13 cellular contexts compared by ENCODE assay signal in the genomic region with DNA sequence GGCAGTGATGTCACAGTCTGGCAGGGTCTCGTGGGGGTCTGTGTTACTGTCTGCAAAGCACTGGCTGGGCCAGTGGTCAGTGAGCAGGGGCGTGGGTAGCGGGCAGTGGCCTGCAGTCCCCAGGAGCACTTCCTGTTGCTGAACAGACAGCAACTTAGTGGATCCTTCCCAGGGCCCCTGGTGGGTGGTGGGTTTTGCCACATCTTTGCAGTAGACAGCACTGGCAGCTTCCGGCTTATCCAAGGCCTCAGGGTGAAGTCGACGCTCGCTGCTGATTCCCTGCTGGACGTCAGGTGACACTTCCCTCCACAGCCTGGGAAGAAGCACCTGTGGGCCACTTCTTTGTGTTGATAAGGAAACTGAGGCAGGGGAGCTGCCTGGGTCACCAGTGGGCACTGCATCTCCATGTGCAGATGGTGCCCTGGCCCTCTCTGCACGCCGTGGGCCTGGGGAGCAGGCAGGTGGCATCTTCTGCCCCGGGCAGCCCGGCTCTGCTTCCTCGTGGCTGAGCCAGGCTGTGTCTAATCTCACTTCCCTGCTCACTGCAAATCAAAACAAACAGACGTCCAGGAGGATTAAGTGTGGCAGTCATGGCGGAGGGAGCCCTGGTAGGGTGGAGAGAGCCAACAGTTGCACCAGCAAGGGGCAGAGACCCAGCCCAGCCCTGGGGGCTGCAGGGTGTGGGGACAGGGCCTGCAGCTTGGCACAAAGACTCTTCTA.
DNase-seq lines count a peak whose midpoint lies in the region; ATAC-seq and TF ChIP-seq lines count a peak whose summit lies in the region.
"Had no signal": no experiment of that assay in that cellular context is flagged by ENCODE, and none has a peak within 500 bp of the region (broad histone marks: within the 10 kb centered on the region; RNA-seq: fewer than 3 reads in every experiment).

No MANE protein-coding gene starts in this region.

- H3K9ac ChIP-seq in SK-N-SH = no peak overlapping the region

- H3K36me3 Mint-ChIP-seq in glutamatergic neuron (ENCODE audit: unreplicated experiment) = peaks cover 5% of the 10 kb centered on the region
- no peaks in the 10 kb centered on the region for H3K36me3 Mint-ChIP-seq in progenitor cell of endocrine pancreas (ENCODE audit: insufficient read depth)
- peaks cover 4% of the 10 kb centered on the region for H3K36me3 Mint-ChIP-seq in Calu3 (ENCODE audit: insufficient read depth, unreplicated experiment)

- no peak overlapping the region for H2AFZ ChIP-seq in SK-N-SH (ENCODE audit: low read depth)

- BruUV-seq in Calu3 (replicated peaks; lab: Mats Ljungman, UMichigan) = no TSS peak

- TF ChIP-seq POLR2A in Peyer's patch (IDR thresholded peaks at IDR 0.05) = no peak

- H3K9me3 ChIP-seq in SK-N-SH = no peaks in the 10 kb centered on the region
- no peaks in the 10 kb centered on the region for H3K9me3 ChIP-seq in Peyer's patch
- H3K9me3 ChIP-seq: tibial nerve had no signal

- H3K27ac Mint-ChIP-seq in glutamatergic neuron (ENCODE audit: unreplicated experiment) = no peak overlapping the region
- H3K27ac Mint-ChIP-seq in progenitor cell of endocrine pancreas = no peak overlapping the region
- H3K27ac Mint-ChIP-seq in Calu3 (ENCODE audit: unreplicated experiment) = no peak overlapping the region

- H3F3A ChIP-seq in SK-N-SH (replicated peaks; ENCODE audit: insufficient read depth) = no peaks in the 10 kb centered on the region

- H3K79me2 ChIP-seq in SK-N-SH (ENCODE audit: insufficient read depth) = no peaks in the 10 kb centered on the region

- TF ChIP-seq EP300 in SK-N-SH (IDR thresholded peaks at IDR 0.05; ENCODE audit: borderline replicate concordance in 1 of 2, low read depth in 1 of 2, low read length in 1 of 2) = no peak

- H3K27me3 ChIP-seq in SK-N-SH (ENCODE audit: insufficient read depth) = no peaks in the 10 kb centered on the region
- H3K27me3 ChIP-seq in Peyer's patch = no peaks in the 10 kb centered on the region
- H3K27me3 ChIP-seq: tibial nerve had no signal

- intact Hi-C loops in Calu3 (cut with micrococcal nuclease; ENCODE audit: unreplicated experiment) = no loop called here

- no peak for TF ChIP-seq CTCF in SK-N-SH (IDR thresholded peaks at IDR 0.05)
- no peak for TF ChIP-seq CTCF in Peyer's patch (IDR thresholded peaks at IDR 0.05)
- TF ChIP-seq CTCF in glutamatergic neuron (IDR thresholded peaks at IDR 0.05; ENCODE audit: partially characterized antibody, unreplicated experiment) = no peak
- TF ChIP-seq CTCF in progenitor cell of endocrine pancreas (IDR thresholded peaks at IDR 0.05; ENCODE audit: unreplicated experiment) = no peak
- TF ChIP-seq CTCF in Calu3 (IDR thresholded peaks at IDR 0.05; ENCODE audit: unreplicated experiment) = no peak

- 26% methylated on average over 8 of the region's 15 CpGs for WGBS in SK-N-SH (ENCODE audit: low lambda C conversion rate)

- ATAC-seq in SK-N-SH treated with all-trans-retinoic acid at 6 μM for 48 hours = no peak

- no peaks in the 10 kb centered on the region for H3K9me3 Mint-ChIP-seq in glutamatergic neuron (ENCODE audit: unreplicated experiment)
- H3K9me3 Mint-ChIP-seq in progenitor cell of endocrine pancreas (ENCODE audit: low read depth) = no peaks in the 10 kb centered on the region
- no peaks in the 10 kb centered on the region for H3K9me3 Mint-ChIP-seq in Calu3 (ENCODE audit: low read depth, unreplicated experiment)
- H3K9me3 Mint-ChIP-seq: neural crest cell had no signal

- no peak overlapping the region for H3K4me3 ChIP-seq in SK-N-SH (ENCODE audit: low read depth in 2 of 2, low read length in 1 of 2)
- no peak overlapping the region for H3K4me3 ChIP-seq in Peyer's patch
- H3K4me3 ChIP-seq: tibial nerve had no signal

- H3K36me3 ChIP-seq in SK-N-SH (replicated peaks in 1 of 2; ENCODE audit: control insufficient read depth in 1 of 2, insufficient read depth in 2 of 2, low read length in 1 of 2) (no peaks in the 10 kb centered on the region), Peyer's patch (no peaks in the 10 kb centered on the region)
- H3K36me3 ChIP-seq: tibial nerve had no signal

- H3K27me3 Mint-ChIP-seq in glutamatergic neuron (ENCODE audit: unreplicated experiment) (peaks cover 9% of the 10 kb centered on the region), progenitor cell of endocrine pancreas (peaks cover 45% of the 10 kb centered on the region), Calu3 (ENCODE audit: unreplicated experiment) (peaks cover 12% of the 10 kb centered on the region)

- H3K4me1 ChIP-seq in SK-N-SH (ENCODE audit: control insufficient read depth in 1 of 2, insufficient read depth in 2 of 2, low read depth in 1 of 2, low read length in 1 of 2) = peaks cover 0 to 5% of the 10 kb centered on the region in 2 experiments; a peak in 1 of 4 replicates
- peaks cover 0 to 33% (median 18%) of the 10 kb centered on the region in 4 donors for H3K4me1 ChIP-seq in Peyer's patch

- DNase-seq in SK-N-SH = peak; percentile 41
- peak in 2 of 3 donors; percentile 8 to 50 for DNase-seq in Peyer's patch
- peak; percentile 10 for DNase-seq in glutamatergic neuron
- DNase-seq in progenitor cell of endocrine pancreas (ENCODE audit: low spot score, unreplicated experiment) = peak; percentile 7
- no peak for DNase-seq in NCI-H1417 (lab: John Stamatoyannopoulos, UW)
- DNase-seq in Calu3 = no peak
- no peak for DNase-seq in SHP77 (lab: John Stamatoyannopoulos, UW)
- DNase-seq: KBM-7, NCI-H146, SHP77 treated with DMSO at 0.1 percent for 48 hours had no signal

- CTCF ChIA-PET in SK-N-SH (lab: Yijun Ruan, JAX) = interaction anchor here (1.3 to 14.0 kb wide), 3 partner anchors 8 to 362 kb away, joined by 4 to 461 read pairs (median 68); no protein-coding TSS in a partner anchor
- CTCF ChIA-PET in Calu3 (lab: Charles Lee) = no interaction called here

- H3K27ac ChIP-seq in SK-N-SH (ENCODE audit: low read depth in 2 of 2, low read length in 1 of 2) (no peak overlapping the region; a peak in 1 of 4 replicates), Peyer's patch (peak overlapping the region in 1 of 4 donors; percentile 1)
- H3K27ac ChIP-seq: tibial nerve had no signal

- H3K4me3 Mint-ChIP-seq in glutamatergic neuron (ENCODE audit: unreplicated experiment) (no peak overlapping the region), progenitor cell of endocrine pancreas (ENCODE audit: low read depth) (no peak overlapping the region), Calu3 (ENCODE audit: low read depth, unreplicated experiment) (no peak overlapping the region)
- H3K4me3 Mint-ChIP-seq: neural crest cell had no signal

- H3K9me2 ChIP-seq in SK-N-SH = no peaks in the 10 kb centered on the region

- POLR2A ChIA-PET in SK-N-SH (lab: Yijun Ruan, JAX) = no interaction called here

- no peaks in the 10 kb centered on the region for H4K20me1 ChIP-seq in SK-N-SH (ENCODE audit: insufficient read depth)

- H3K4me1 Mint-ChIP-seq in glutamatergic neuron (ENCODE audit: low read depth, unreplicated experiment) (peaks cover 1% of the 10 kb centered on the region), progenitor cell of endocrine pancreas (ENCODE audit: low read depth) (peaks cover 3% of the 10 kb centered on the region), Calu3 (ENCODE audit: low read depth, unreplicated experiment) (no peaks in the 10 kb centered on the region)
- H3K4me1 Mint-ChIP-seq: neural crest cell had no signal

- H3K4me2 ChIP-seq in SK-N-SH = no peak overlapping the region

- TF ChIP-seq RAD21 in SK-N-SH (IDR thresholded peaks at IDR 0.05; ENCODE audit: low read length) = no peak

TF ChIP-seq in SK-N-SH, 30 proteins besides CTCF, POLR2A, EP300 and RAD21 (continues in another document):
- TF ChIP-seq SIN3A (IDR thresholded peaks at IDR 0.05; ENCODE audit: borderline replicate concordance, low read depth, low read length) (no peak), RFX5 (IDR thresholded peaks at IDR 0.05; ENCODE audit: low read length) (no peak), YY1 (IDR thresholded peaks at IDR 0.05; ENCODE audit: low read depth) (no peak), TAF1 (IDR thresholded peaks at IDR 0.05; ENCODE audit: borderline replicate concordance, low read depth, low read length) (no peak), POLR2AphosphoS5 (IDR thresholded peaks at IDR 0.05; ENCODE audit: low read depth, low read length) (no peak), FOXJ3 (CRISPR knock-in tag; IDR thresholded peaks at IDR 0.05) (no peak), TEAD4 (IDR thresholded peaks at IDR 0.05; ENCODE audit: borderline replicate concordance, insufficient read depth) (no peak), GATA2 (CRISPR knock-in tag; IDR thresholded peaks at IDR 0.05) (no peak), FOSL2 (IDR thresholded peaks at IDR 0.05; ENCODE audit: borderline replicate concordance, low read depth) (no peak)
- TF ChIP-seq, protein P1, sequence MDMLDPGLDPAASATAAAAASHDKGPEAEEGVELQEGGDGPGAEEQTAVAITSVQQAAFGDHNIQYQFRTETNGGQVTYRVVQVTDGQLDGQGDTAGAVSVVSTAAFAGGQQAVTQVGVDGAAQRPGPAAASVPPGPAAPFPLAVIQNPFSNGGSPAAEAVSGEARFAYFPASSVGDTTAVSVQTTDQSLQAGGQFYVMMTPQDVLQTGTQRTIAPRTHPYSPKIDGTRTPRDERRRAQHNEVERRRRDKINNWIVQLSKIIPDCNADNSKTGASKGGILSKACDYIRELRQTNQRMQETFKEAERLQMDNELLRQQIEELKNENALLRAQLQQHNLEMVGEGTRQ (IDR thresholded peaks at IDR 0.05; ENCODE audit: borderline replicate concordance, low read depth, low read length) = no peak

TF ChIP-seq in SK-N-SH treated with all-trans-retinoic acid at 6 μM for 48 hours, 23 proteins besides CTCF, POLR2A, EP300 and RAD21 (continues in another document):
- no peak for TF ChIP-seq SNAI2 (CRISPR knock-in tag; IDR thresholded peaks at IDR 0.05)
- no peak for TF ChIP-seq PPARA (CRISPR knock-in tag; IDR thresholded peaks at IDR 0.05; ENCODE audit: borderline replicate concordance)
- no peak for TF ChIP-seq GLIS3 (CRISPR knock-in tag; IDR thresholded peaks at IDR 0.05)
- TF ChIP-seq ESRRG (CRISPR knock-in tag; IDR thresholded peaks at IDR 0.05) = no peak
- no peak for TF ChIP-seq ZFP30 (CRISPR knock-in tag; IDR thresholded peaks at IDR 0.05)
- TF ChIP-seq ZNF70 (CRISPR knock-in tag; IDR thresholded peaks at IDR 0.05) = no peak
- TF ChIP-seq CSDC2 (CRISPR knock-in tag; IDR thresholded peaks at IDR 0.05) = no peak
- TF ChIP-seq, protein P2, sequence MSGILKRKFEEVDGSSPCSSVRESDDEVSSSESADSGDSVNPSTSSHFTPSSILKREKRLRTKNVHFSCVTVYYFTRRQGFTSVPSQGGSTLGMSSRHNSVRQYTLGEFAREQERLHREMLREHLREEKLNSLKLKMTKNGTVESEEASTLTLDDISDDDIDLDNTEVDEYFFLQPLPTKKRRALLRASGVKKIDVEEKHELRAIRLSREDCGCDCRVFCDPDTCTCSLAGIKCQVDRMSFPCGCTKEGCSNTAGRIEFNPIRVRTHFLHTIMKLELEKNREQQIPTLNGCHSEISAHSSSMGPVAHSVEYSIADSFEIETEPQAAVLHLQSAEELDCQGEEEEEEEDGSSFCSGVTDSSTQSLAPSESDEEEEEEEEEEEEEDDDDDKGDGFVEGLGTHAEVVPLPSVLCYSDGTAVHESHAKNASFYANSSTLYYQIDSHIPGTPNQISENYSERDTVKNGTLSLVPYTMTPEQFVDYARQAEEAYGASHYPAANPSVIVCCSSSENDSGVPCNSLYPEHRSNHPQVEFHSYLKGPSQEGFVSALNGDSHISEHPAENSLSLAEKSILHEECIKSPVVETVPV (CRISPR knock-in tag; IDR thresholded peaks at IDR 0.05) = no peak
- no peak for TF ChIP-seq ZC3H10 (CRISPR knock-in tag; IDR thresholded peaks at IDR 0.05)

Comparison
In these comparisons a context has a peak if more than half of its experiments do, and no peak if none do; other contexts are left out.
1. DNase-seq: peak in SK-N-SH (single experiment), Peyer's patch (2 of 3), glutamatergic neuron (single experiment) and progenitor cell of endocrine pancreas (single experiment); none in NCI-H1417 (0 of 3), Calu3 (single experiment) and SHP77 (0 of 2).